Comparison of ENCODE assay signal across 8 cellular contexts in genomic region chr3:4978966-4979400, GRCh38. TPM values are rescaled to one million over a fixed set of nuclear protein-coding genes. Genes with fewer than 3 reads are reported as not detected.
DNase-seq lines count a peak whose midpoint lies in the region; ATAC-seq and TF ChIP-seq lines count a peak whose summit lies in the region.

No MANE protein-coding gene starts in this region.

- peak; percentile 86 to 98 (median 90) for DNase-seq in CD4-positive, alpha-beta memory T cell
- DNase-seq in activated T-cell treated with anti-CD3 and anti-CD28 coated beads, Interleukin-2, amount 50 U/mL, for 24 hours, result peak; percentile 92
- peak; percentile 98 for DNase-seq in stimulated activated naive B cell treated with anti-CD40 and anti-IgM and Interleukin-4, amounts not matched to agents 10 μg/mL and 1 μg/mL and 100 μg/mL, for 72 hours

- H3K9me3 ChIP-seq in CD4-positive, alpha-beta memory T cell (ENCODE audit: control insufficient read depth in 1 of 2, low read length in 2 of 2), result no peaks in the 10 kb centered on the region
- H3K9me3 ChIP-seq in OCI-LY3 (ENCODE audit: insufficient read depth, low read length) (no peaks in the 10 kb centered on the region), esophagus (ENCODE audit: control insufficient read depth in 2 of 2, insufficient read depth in 1 of 2, low read depth in 1 of 2, low read length in 1 of 2) (no peaks in the 10 kb centered on the region), muscle layer of colon (ENCODE audit: low read length) (no peaks in the 10 kb centered on the region)

- peaks cover 23% of the 10 kb centered on the region for H3K36me3 ChIP-seq in CD4-positive, alpha-beta memory T cell (ENCODE audit: insufficient read depth, low read length)
- H3K36me3 ChIP-seq in OCI-LY3 (replicated peaks; ENCODE audit: low read depth, low read length) (peaks cover 37% of the 10 kb centered on the region), esophagus (ENCODE audit: control insufficient read depth in 2 of 2, insufficient read depth in 2 of 2, low read length in 1 of 2) (peaks cover 0 to 10% of the 10 kb centered on the region in 2 donors), muscle layer of colon (ENCODE audit: insufficient read depth, low read length) (peaks cover 18% of the 10 kb centered on the region)

- no peaks in the 10 kb centered on the region for H3K27me3 Mint-ChIP-seq in CD4-positive, alpha-beta memory T cell
- H3K27me3 Mint-ChIP-seq in activated T-cell treated with anti-CD3 and anti-CD28 coated beads, Interleukin-2, amount 50 U/mL, for 24 hours, result no peaks in the 10 kb centered on the region
- H3K27me3 Mint-ChIP-seq in stimulated activated naive B cell treated with anti-CD40 and anti-IgM and Interleukin-4, amounts not matched to agents 10 μg/mL and 1 μg/mL and 100 μg/mL, for 72 hours, result no peaks in the 10 kb centered on the region

- no peaks in the 10 kb centered on the region for H3K27me3 ChIP-seq in CD4-positive, alpha-beta memory T cell (ENCODE audit: insufficient read depth, low read length)
- H3K27me3 ChIP-seq in OCI-LY3 (ENCODE audit: low read depth, low read length), result peaks cover 50% of the 10 kb centered on the region
- H3K27me3 ChIP-seq in esophagus (ENCODE audit: control insufficient read depth in 1 of 2, insufficient read depth in 2 of 2, low read length in 2 of 2), result no peaks in the 10 kb centered on the region
- H3K27me3 ChIP-seq in muscle layer of colon (ENCODE audit: control insufficient read depth in 1 of 2, insufficient read depth in 2 of 2, low read length in 2 of 2), result no peaks in the 10 kb centered on the region

- peak; percentile 38 for ATAC-seq in GM19452 (IDR thresholded peaks at IDR 0.05; ENCODE audit: unreplicated experiment)
- ATAC-seq in HG03558 (IDR thresholded peaks at IDR 0.05; ENCODE audit: extremely low read depth, unreplicated experiment), result peak; percentile 21
- peak; percentile 48 to 59 for ATAC-seq in stimulated activated naive B cell treated with anti-CD40 and anti-IgM and Interleukin-4, amounts not matched to agents 10 μg/mL and 1 μg/mL and 100 μg/mL, for 72 hours (replicated peaks)

- 1 to 3% methylated on average over 20 to 27 of the region's 27 CpGs for WGBS in esophagus, 2 donors

- peaks cover 31 to 50% of the 10 kb centered on the region in 2 donors for H3K36me3 Mint-ChIP-seq in CD4-positive, alpha-beta memory T cell
- H3K36me3 Mint-ChIP-seq in activated T-cell treated with anti-CD3 and anti-CD28 coated beads, Interleukin-2, amount 50 U/mL, for 24 hours (ENCODE audit: low read depth), result peaks cover 46% of the 10 kb centered on the region
- H3K36me3 Mint-ChIP-seq in stimulated activated naive B cell treated with anti-CD40 and anti-IgM and Interleukin-4, amounts not matched to agents 10 μg/mL and 1 μg/mL and 100 μg/mL, for 72 hours, result peaks cover 42 to 49% of the 10 kb centered on the region in 2 donors

- H3K4me2 ChIP-seq in OCI-LY3 (ENCODE audit: low read length), result peak overlapping the region; percentile 99

- TF ChIP-seq CTCF in OCI-LY3 (IDR thresholded peaks at IDR 0.05; ENCODE audit: low read depth, low read length), result no peak

- POLR2A ChIA-PET in CD4-positive, alpha-beta memory T cell (lab: Charles Lee; ENCODE audit: partially characterized antibody), result interaction anchor here (0.6 to 14.0 kb wide), 34 partner anchors 8 to 486 kb away, joined by 3 to 580 read pairs (median 6); partner anchors contain the start of genes EDEM1 and ITPR1

- peak overlapping the region; percentile 91 for H3K27ac ChIP-seq in CD4-positive, alpha-beta memory T cell (ENCODE audit: low read depth, low read length)
- H3K27ac ChIP-seq in OCI-LY3 (ENCODE audit: low read length), result peak overlapping the region; percentile 75
- H3K27ac ChIP-seq in esophagus (ENCODE audit: low read depth in 2 of 2, low read length in 1 of 2), result peak overlapping the region; percentile 96 to 100
- H3K27ac ChIP-seq in muscle layer of colon (ENCODE audit: low read depth, low read length), result peak overlapping the region; percentile 100

- intact Hi-C loops in CD4-positive, alpha-beta memory T cell (cut with micrococcal nuclease), result loop anchor here (1.0 to 5.0 kb wide), 4 partner anchors 40 to 208 kb away; partner anchors contain the start of gene EDEM1

- peak overlapping the region; percentile 91 to 100 (median 96) for H3K27ac Mint-ChIP-seq in CD4-positive, alpha-beta memory T cell
- H3K27ac Mint-ChIP-seq in activated T-cell treated with anti-CD3 and anti-CD28 coated beads, Interleukin-2, amount 50 U/mL, for 24 hours, result peak overlapping the region; percentile 99
- peak overlapping the region; percentile 99 for H3K27ac Mint-ChIP-seq in stimulated activated naive B cell treated with anti-CD40 and anti-IgM and Interleukin-4, amounts not matched to agents 10 μg/mL and 1 μg/mL and 100 μg/mL, for 72 hours

- H3K79me2 ChIP-seq in OCI-LY3 (ENCODE audit: low read length), result peaks cover 4% of the 10 kb centered on the region; the same call in 1 of the 2 replicates

- H3K9me3 Mint-ChIP-seq in CD4-positive, alpha-beta memory T cell, result no peaks in the 10 kb centered on the region
- no peaks in the 10 kb centered on the region for H3K9me3 Mint-ChIP-seq in activated T-cell treated with anti-CD3 and anti-CD28 coated beads, Interleukin-2, amount 50 U/mL, for 24 hours
- H3K9me3 Mint-ChIP-seq in stimulated activated naive B cell treated with anti-CD40 and anti-IgM and Interleukin-4, amounts not matched to agents 10 μg/mL and 1 μg/mL and 100 μg/mL, for 72 hours, result no peaks in the 10 kb centered on the region

- no peak overlapping the region; the same call in 1 of the 2 replicates for H2AFZ ChIP-seq in OCI-LY3 (ENCODE audit: low read depth, low read length)

- H4K20me1 ChIP-seq in OCI-LY3 (ENCODE audit: insufficient read depth, low read length), result peaks cover 11% of the 10 kb centered on the region; the same call in 1 of the 2 replicates

- H3K4me1 ChIP-seq in CD4-positive, alpha-beta memory T cell (ENCODE audit: insufficient read depth, low read length), result peaks cover 54% of the 10 kb centered on the region
- H3K4me1 ChIP-seq in OCI-LY3 (ENCODE audit: low read length) (peaks cover 54% of the 10 kb centered on the region), esophagus (ENCODE audit: control insufficient read depth in 2 of 2, insufficient read depth in 2 of 2, low read length in 1 of 2) (peaks cover 0 to 7% of the 10 kb centered on the region in 2 donors), muscle layer of colon (ENCODE audit: insufficient read depth, low read length) (peaks cover 27% of the 10 kb centered on the region)

- peak overlapping the region; percentile 97 to 100 (median 99) for H3K4me3 Mint-ChIP-seq in CD4-positive, alpha-beta memory T cell
- H3K4me3 Mint-ChIP-seq in activated T-cell treated with anti-CD3 and anti-CD28 coated beads, Interleukin-2, amount 50 U/mL, for 24 hours, result peak overlapping the region; percentile 100
- H3K4me3 Mint-ChIP-seq in stimulated activated naive B cell treated with anti-CD40 and anti-IgM and Interleukin-4, amounts not matched to agents 10 μg/mL and 1 μg/mL and 100 μg/mL, for 72 hours, result peak overlapping the region; percentile 85 to 92

- peak overlapping the region; percentile 65; the same call in 1 of the 2 replicates for H3K9ac ChIP-seq in OCI-LY3 (ENCODE audit: low read length)
- H3K9ac ChIP-seq in muscle layer of colon (ENCODE audit: low read length), result peak overlapping the region; percentile 95

- H3K4me3 ChIP-seq in CD4-positive, alpha-beta memory T cell (ENCODE audit: low read length in 2 of 2), result peak overlapping the region in 1 of 2 donors; percentile 93
- H3K4me3 ChIP-seq in OCI-LY3 (ENCODE audit: low read length), result peak overlapping the region; percentile 79
- peak overlapping the region; percentile 73 to 80 for H3K4me3 ChIP-seq in esophagus (ENCODE audit: low read depth in 1 of 2, low read length in 2 of 2)
- H3K4me3 ChIP-seq in muscle layer of colon (ENCODE audit: low read depth in 1 of 2, low read length in 2 of 2), result peak overlapping the region; percentile 70 to 81

- CTCF ChIA-PET in CD4-positive, alpha-beta memory T cell (lab: Charles Lee; ENCODE audit: partially characterized antibody), result interaction anchor here (1.1 to 12.9 kb wide), 17 partner anchors 12 to 268 kb away, joined by 3 to 251 read pairs (median 9); no protein-coding TSS in a partner anchor

- H3K4me1 Mint-ChIP-seq in CD4-positive, alpha-beta memory T cell, result peaks cover 27 to 67% (median 51%) of the 10 kb centered on the region in 4 donors
- peaks cover 61% of the 10 kb centered on the region for H3K4me1 Mint-ChIP-seq in activated T-cell treated with anti-CD3 and anti-CD28 coated beads, Interleukin-2, amount 50 U/mL, for 24 hours (ENCODE audit: low read depth)
- peaks cover 33 to 55% of the 10 kb centered on the region in 2 donors for H3K4me1 Mint-ChIP-seq in stimulated activated naive B cell treated with anti-CD40 and anti-IgM and Interleukin-4, amounts not matched to agents 10 μg/mL and 1 μg/mL and 100 μg/mL, for 72 hours

RNA-seq across cellular contexts. Expression of gene BHLHE40, which starts 0.3 kb away (rescaled TPM):
- 10 to 100 TPM; 44.9 to 45.8 TPM for total RNA-seq in CD4-positive, alpha-beta memory T cell
- polyA plus RNA-seq in CD4-positive, alpha-beta memory T cell, result 10 to 100 TPM; 33.0 to 34.6 TPM
- 100 to 1,000 TPM in 1 of 2 donors, 10 to 100 TPM in 1; 84.0 to 185 TPM for polyA plus RNA-seq in esophagus
